ENCODE assay signal across 1 cellular context in genomic region chr12:95473947-95474817, GRCh38.
TF ChIP-seq lines count a peak whose summit lies in the region.

METAP2 (plus strand) TSS chr12:95474152; CDS start chr12:95474180, 28 bp downstream.

TF ChIP-seq in HepG2, 621 proteins besides CTCF, POLR2A, EP300 and RAD21 (continued from another document):
- TF ChIP-seq LBX2 (CRISPR knock-in tag; IDR thresholded peaks at IDR 0.05; ENCODE audit: borderline replicate concordance) (peak; percentile 29; the same call in 1 of the 2 replicates), HNF1B (CRISPR knock-in tag; IDR thresholded peaks at IDR 0.05) (peak; percentile 92), NR3C1 (CRISPR knock-in tag; IDR thresholded peaks at IDR 0.05) (no peak), TEAD2 (CRISPR knock-in tag; IDR thresholded peaks at IDR 0.05) (no peak), PRPF4 (IDR thresholded peaks at IDR 0.05; ENCODE audit: low read depth, low read length, poor library complexity, severe bottlenecking) (no peak), ZNF572 (CRISPR knock-in tag; IDR thresholded peaks at IDR 0.05) (no peak), CREB3 (CRISPR knock-in tag; IDR thresholded peaks at IDR 0.05) (peak; percentile 67)
